ENCODE assay signal across 1 cellular context in the genomic region with DNA sequence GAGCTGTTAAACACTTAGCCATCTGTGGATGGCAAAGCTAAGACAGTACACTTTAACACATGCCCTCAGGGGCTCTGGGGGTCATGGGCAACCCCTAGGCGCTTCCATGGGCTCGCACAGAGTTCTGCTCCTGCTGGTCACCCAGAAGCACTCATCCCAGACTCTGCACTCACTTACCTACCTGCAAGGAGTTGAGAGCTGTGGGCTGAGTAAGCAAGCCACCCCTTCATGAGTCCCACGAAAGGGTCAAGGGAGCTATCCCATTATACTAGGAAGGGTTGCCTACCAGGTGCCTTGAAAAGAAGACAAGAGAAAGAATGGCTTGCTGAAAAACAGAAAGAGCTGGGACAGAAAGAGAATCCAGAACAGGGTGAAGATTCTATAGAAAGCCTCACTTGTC.
TF ChIP-seq lines count a peak whose summit lies in the region.

No MANE protein-coding gene starts in this region.

TF ChIP-seq in IMR-90, 13 proteins besides CTCF, POLR2A, EP300 and RAD21:
- TF ChIP-seq CHD1 (IDR thresholded peaks at IDR 0.05; ENCODE audit: low read depth, low read length) (no peak), NFE2L2 (IDR thresholded peaks at IDR 0.05; ENCODE audit: low read depth, low read length) (no peak), RCOR1 (IDR thresholded peaks at IDR 0.05; ENCODE audit: insufficient replicate concordance, low read length) (no peak), MXI1 (IDR thresholded peaks at IDR 0.05; ENCODE audit: borderline replicate concordance, low read depth, low read length) (no peak)
